In genomic region chr2:160125828-160126227, GRCh38 we compare ENCODE assay signal across 1 cellular context.
TF ChIP-seq lines count a peak whose summit lies in the region.

No MANE protein-coding gene starts in this region.

TF ChIP-seq in GM23338, 12 proteins besides CTCF, POLR2A, EP300 and RAD21:
- TF ChIP-seq REST (IDR thresholded peaks at IDR 0.05; ENCODE audit: unreplicated experiment): no peak
- no peak for TF ChIP-seq STAT1 (IDR thresholded peaks at IDR 0.05; ENCODE audit: unreplicated experiment)
- TF ChIP-seq JUNB (IDR thresholded peaks at IDR 0.05; ENCODE audit: unreplicated experiment): no peak
- no peak for TF ChIP-seq POLR2AphosphoS5 (IDR thresholded peaks at IDR 0.05; ENCODE audit: low read depth)
- TF ChIP-seq EZH2phosphoT487 (IDR thresholded peaks at IDR 0.05; ENCODE audit: unreplicated experiment): no peak
- TF ChIP-seq ZNF462 (CRISPR knock-in tag; IDR thresholded peaks at IDR 0.05): no peak
- TF ChIP-seq, protein P1, sequence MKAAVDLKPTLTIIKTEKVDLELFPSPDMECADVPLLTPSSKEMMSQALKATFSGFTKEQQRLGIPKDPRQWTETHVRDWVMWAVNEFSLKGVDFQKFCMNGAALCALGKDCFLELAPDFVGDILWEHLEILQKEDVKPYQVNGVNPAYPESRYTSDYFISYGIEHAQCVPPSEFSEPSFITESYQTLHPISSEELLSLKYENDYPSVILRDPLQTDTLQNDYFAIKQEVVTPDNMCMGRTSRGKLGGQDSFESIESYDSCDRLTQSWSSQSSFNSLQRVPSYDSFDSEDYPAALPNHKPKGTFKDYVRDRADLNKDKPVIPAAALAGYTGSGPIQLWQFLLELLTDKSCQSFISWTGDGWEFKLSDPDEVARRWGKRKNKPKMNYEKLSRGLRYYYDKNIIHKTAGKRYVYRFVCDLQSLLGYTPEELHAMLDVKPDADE (IDR thresholded peaks at IDR 0.05): no peak
- TF ChIP-seq ZNF331 (CRISPR knock-in tag; IDR thresholded peaks at IDR 0.05; ENCODE audit: low read depth): no peak
- no peak for TF ChIP-seq NANOG (IDR thresholded peaks at IDR 0.05; ENCODE audit: borderline replicate concordance)
- no peak for TF ChIP-seq CREB1 (CRISPR knock-in tag; IDR thresholded peaks at IDR 0.05; ENCODE audit: low read depth)
- no peak for TF ChIP-seq EZH2 (IDR thresholded peaks at IDR 0.05; ENCODE audit: low read depth, unreplicated experiment)
- no peak for TF ChIP-seq ZNF114 (CRISPR knock-in tag; IDR thresholded peaks at IDR 0.05)
TF ChIP-seq in GM23338: peak in this region for 0.
